ENCODE assay signal across 9 cellular contexts in genomic region chr1:21325731-21326387, GRCh38. TPM values are rescaled to one million over a fixed set of nuclear protein-coding genes. Genes with fewer than 3 reads are reported as not detected.
DNase-seq lines count a peak whose midpoint lies in the region; ATAC-seq and TF ChIP-seq lines count a peak whose summit lies in the region.
"Had no signal": no experiment of that assay in that cellular context is flagged by ENCODE, and none has a peak within 500 bp of the region (broad histone marks: within the 10 kb centered on the region; RNA-seq: fewer than 3 reads in every experiment).

No MANE protein-coding gene starts in this region.

- no peaks in the 10 kb centered on the region for H3K9me3 Mint-ChIP-seq in activated naive CD4-positive, alpha-beta T cell treated with anti-CD3 and anti-CD28 coated beads, Interleukin-2, amount 50 U/mL, for 24 hours
- H3K9me3 Mint-ChIP-seq in nephron progenitor cell = no peaks in the 10 kb centered on the region

- H3K9ac ChIP-seq in duodenal mucosa (ENCODE audit: low read depth in 1 of 2, low read length in 2 of 2) = no peak overlapping the region

- H3K27me3 ChIP-seq in duodenal mucosa (ENCODE audit: control insufficient read depth in 1 of 2, insufficient read depth in 2 of 2, low read length in 2 of 2) = no peaks in the 10 kb centered on the region
- no peaks in the 10 kb centered on the region for H3K27me3 ChIP-seq in aorta (ENCODE audit: control insufficient read depth in 1 of 2, insufficient read depth in 2 of 2, low read length in 1 of 2)
- H3K27me3 ChIP-seq in BE2C = no peaks in the 10 kb centered on the region

- H3K36me3 ChIP-seq in duodenal mucosa (ENCODE audit: control insufficient read depth in 1 of 2, insufficient read depth in 2 of 2, low read length in 2 of 2) = no peaks in the 10 kb centered on the region
- H3K36me3 ChIP-seq in aorta (ENCODE audit: control insufficient read depth in 1 of 2, insufficient read depth in 2 of 2, low read length in 1 of 2) = no peaks in the 10 kb centered on the region
- H3K36me3 ChIP-seq in BE2C = 0 out of 2 replicates have a peak, but pooled peaks cover 2% of the 10 kb centered on the region

- intact Hi-C loops in aorta (cut with DNase I) = no loop called here

- no peaks in the 10 kb centered on the region for H3K9me3 ChIP-seq in duodenal mucosa (ENCODE audit: control insufficient read depth in 1 of 2, low read length in 2 of 2)
- no peaks in the 10 kb centered on the region for H3K9me3 ChIP-seq in aorta (ENCODE audit: control insufficient read depth, low read length)
- no peaks in the 10 kb centered on the region for H3K9me3 ChIP-seq in BE2C

- ATAC-seq in aorta (ENCODE audit: low FRiP score) = peak; percentile 23

- 8 to 15% methylated on average over 19 of the region's 19 CpGs for WGBS in aorta, 2 donors

- no peak for DNase-seq in activated naive CD4-positive, alpha-beta T cell (lab: John Stamatoyannopoulos, UW)
- DNase-seq in nephron progenitor cell (no peak), aorta (no peak), NCI-H226 (no peak), BE2C (no peak)
- DNase-seq in stimulated activated CD4-positive, alpha-beta T cell treated with anti-CD3 and anti-CD28 coated beads, Interleukin-2, amount 100 ng/mL, for 48 hours = no peak
- DNase-seq: T1000 had no signal

- peak overlapping the region; percentile 80 for H3K4me3 Mint-ChIP-seq in activated naive CD4-positive, alpha-beta T cell treated with anti-CD3 and anti-CD28 coated beads, Interleukin-2, amount 50 U/mL, for 24 hours
- H3K4me3 Mint-ChIP-seq in nephron progenitor cell = peak overlapping the region; percentile 62

- peaks cover 89% of the 10 kb centered on the region for H3K4me1 Mint-ChIP-seq in activated naive CD4-positive, alpha-beta T cell treated with anti-CD3 and anti-CD28 coated beads, Interleukin-2, amount 50 U/mL, for 24 hours
- peaks cover 97% of the 10 kb centered on the region for H3K4me1 Mint-ChIP-seq in nephron progenitor cell

- H3K4me3 ChIP-seq in duodenal mucosa (ENCODE audit: low read depth in 1 of 2, low read length in 2 of 2) = no peak overlapping the region
- H3K4me3 ChIP-seq in aorta (ENCODE audit: low read length in 2 of 2) = no peak overlapping the region
- no peak overlapping the region for H3K4me3 ChIP-seq in BE2C (ENCODE audit: low read depth, low read length)

- peaks cover 13% of the 10 kb centered on the region for H3K36me3 Mint-ChIP-seq in activated naive CD4-positive, alpha-beta T cell treated with anti-CD3 and anti-CD28 coated beads, Interleukin-2, amount 50 U/mL, for 24 hours
- H3K36me3 Mint-ChIP-seq in nephron progenitor cell (ENCODE audit: low read depth) = no peaks in the 10 kb centered on the region

- H3K4me1 ChIP-seq in duodenal mucosa (ENCODE audit: control insufficient read depth in 1 of 2, insufficient read depth in 2 of 2, low read length in 2 of 2) = peaks cover 58 to 61% of the 10 kb centered on the region in 2 donors
- H3K4me1 ChIP-seq in aorta (ENCODE audit: control insufficient read depth in 1 of 2, insufficient read depth in 2 of 2, low read length in 2 of 2) = peaks cover 6 to 10% of the 10 kb centered on the region in 2 donors
- H3K4me1 ChIP-seq in BE2C = peaks cover 41% of the 10 kb centered on the region

- H3K27ac ChIP-seq in duodenal mucosa (ENCODE audit: low read depth, low read length) (peak overlapping the region; percentile 32), aorta (ENCODE audit: low read depth in 1 of 2, low read length in 2 of 2) (peak overlapping the region; percentile 91 to 95)

- no peaks in the 10 kb centered on the region for H3K27me3 Mint-ChIP-seq in activated naive CD4-positive, alpha-beta T cell treated with anti-CD3 and anti-CD28 coated beads, Interleukin-2, amount 50 U/mL, for 24 hours
- peaks cover 11% of the 10 kb centered on the region for H3K27me3 Mint-ChIP-seq in nephron progenitor cell (ENCODE audit: low read depth, poor library complexity)

- no peak for TF ChIP-seq CTCF in nephron progenitor cell (IDR thresholded peaks at IDR 0.05)
- TF ChIP-seq CTCF in BE2C (IDR thresholded peaks at IDR 0.05; ENCODE audit: low read depth, low read length) = no peak

- peak overlapping the region; percentile 96 for H3K27ac Mint-ChIP-seq in activated naive CD4-positive, alpha-beta T cell treated with anti-CD3 and anti-CD28 coated beads, Interleukin-2, amount 50 U/mL, for 24 hours
- peak overlapping the region; percentile 94 for H3K27ac Mint-ChIP-seq in nephron progenitor cell

RNA-seq across cellular contexts. Expression of gene ECE1, which starts 35.6 kb away (rescaled TPM):
- 100 to 1,000 TPM; 135 to 155 TPM for total RNA-seq in aorta
- 100 to 1,000 TPM in 1 of 2 donors, 10 to 100 TPM in 1; 12.1 to 112 TPM for polyA plus RNA-seq in aorta
- 52.5 TPM for polyA plus RNA-seq in BE2C (2012; ENCODE audit: insufficient read depth, insufficient read length, low read depth)
